ENCODE assay signal across 13 cellular contexts in genomic region chr14:66105819-66106218, GRCh38.
DNase-seq lines count a peak whose midpoint lies in the region; TF ChIP-seq lines count a peak whose summit lies in the region.
"Had no signal": no experiment of that assay in that cellular context is flagged by ENCODE, and none has a peak within 500 bp of the region (broad histone marks: within the 10 kb centered on the region; RNA-seq: fewer than 3 reads in every experiment).

No MANE protein-coding gene starts in this region.

- TF ChIP-seq CTCF in MCF 10A (IDR thresholded peaks at IDR 0.05; ENCODE audit: unreplicated experiment) (no peak), breast epithelium (IDR thresholded peaks at IDR 0.05) (no peak), type B pancreatic cell (conservative IDR thresholded peaks at IDR 0.05) (no peak), WERI-Rb-1 (IDR thresholded peaks at IDR 0.05; ENCODE audit: low read depth, low read length) (no peak)

- no peak overlapping the region for H3K4me3 ChIP-seq in breast epithelium
- H3K4me3 ChIP-seq in WERI-Rb-1 (ENCODE audit: low read depth, low read length): no peak overlapping the region

- DNase-seq in MCF 10A (ENCODE audit: unreplicated experiment) (peak; percentile 56), breast epithelium (ENCODE audit: low spot score in 2 of 2) (no peak), fibroblast of peridontal ligament (ENCODE audit: extremely low read depth) (peak; percentile 2), type B pancreatic cell (ENCODE audit: extremely low spot score, unreplicated experiment) (no peak), WERI-Rb-1 (no peak), ecto neural progenitor cell (ENCODE audit: low spot score) (no peak)
- DNase-seq in activated CD4-positive, alpha-beta memory T cell treated with anti-CD3 and anti-CD28 coated beads for 36 hours: peak; percentile 34
- DNase-seq in T-helper 2 cell treated with Interferon-gamma antibody and Interleukin-4, amounts not matched to agents 5 μg/mL and 100 μg/mL, for 36 hours (ENCODE audit: low spot score): no peak
- DNase-seq: AML-193; DMS53; immature natural killer cell; stimulated activated CD4-positive, alpha-beta T cell treated with anti-CD3 and anti-CD28 coated beads, Interleukin-2, amount 100 ng/mL, for 24 hours had no signal

- H3K36me3 Mint-ChIP-seq in MCF 10A (ENCODE audit: insufficient read depth, unreplicated experiment) (no peaks in the 10 kb centered on the region), type B pancreatic cell (peaks cover 3% of the 10 kb centered on the region)
- H3K36me3 Mint-ChIP-seq in activated CD4-positive, alpha-beta memory T cell treated with anti-CD3 and anti-CD28 coated beads for 36 hours: no peaks in the 10 kb centered on the region
- no peaks in the 10 kb centered on the region for H3K36me3 Mint-ChIP-seq in T-helper 2 cell treated with Interferon-gamma antibody and Interleukin-4, amounts not matched to agents 5 μg/mL and 100 μg/mL, for 36 hours (ENCODE audit: low read depth)
- H3K36me3 Mint-ChIP-seq: immature natural killer cell had no signal

- CTCF ChIA-PET in MCF 10A (lab: Yijun Ruan, JAX): no interaction called here
- CTCF ChIA-PET in activated CD4-positive, alpha-beta memory T cell treated with anti-CD3 and anti-CD28 coated beads for 36 hours (lab: Charles Lee): interaction anchor here (2.4 kb wide), 1 partner anchor 35 kb away, joined by 10 read pairs; no protein-coding TSS in a partner anchor

- no TSS peak for BruUV-seq in MCF 10A (replicated peaks; lab: Mats Ljungman, UMichigan)

- H3K4me1 ChIP-seq in breast epithelium: no peaks in the 10 kb centered on the region

- no peaks in the 10 kb centered on the region for H3K27me3 ChIP-seq in breast epithelium
- H3K27me3 ChIP-seq in WERI-Rb-1 (ENCODE audit: insufficient read depth, low read depth, severe bottlenecking): no peaks in the 10 kb centered on the region

- TF ChIP-seq POLR2A in breast epithelium (IDR thresholded peaks at IDR 0.05): no peak

- H3K27ac ChIP-seq in breast epithelium (no peak overlapping the region), WERI-Rb-1 (no peak overlapping the region)

- POLR2A ChIA-PET in MCF 10A (lab: Yijun Ruan, JAX): no interaction called here
- POLR2A ChIA-PET in activated CD4-positive, alpha-beta memory T cell treated with anti-CD3 and anti-CD28 coated beads for 36 hours (lab: Charles Lee): no interaction called here

- H3K4me1 Mint-ChIP-seq in MCF 10A (ENCODE audit: insufficient read depth, unreplicated experiment): peaks cover 10% of the 10 kb centered on the region
- peaks cover 7% of the 10 kb centered on the region for H3K4me1 Mint-ChIP-seq in activated CD4-positive, alpha-beta memory T cell treated with anti-CD3 and anti-CD28 coated beads for 36 hours (ENCODE audit: low read depth)
- H3K4me1 Mint-ChIP-seq in type B pancreatic cell (ENCODE audit: unreplicated experiment): peaks cover 14% of the 10 kb centered on the region
- H3K4me1 Mint-ChIP-seq in T-helper 2 cell treated with Interferon-gamma antibody and Interleukin-4, amounts not matched to agents 5 μg/mL and 100 μg/mL, for 36 hours (ENCODE audit: low read depth): peaks cover 6% of the 10 kb centered on the region
- H3K4me1 Mint-ChIP-seq: immature natural killer cell had no signal

- H3K27ac Mint-ChIP-seq in MCF 10A (ENCODE audit: low read depth, unreplicated experiment) (peak overlapping the region; percentile 1), type B pancreatic cell (peak overlapping the region; percentile 2)
- H3K27ac Mint-ChIP-seq in activated CD4-positive, alpha-beta memory T cell treated with anti-CD3 and anti-CD28 coated beads for 36 hours: no peak overlapping the region
- H3K27ac Mint-ChIP-seq in T-helper 2 cell treated with Interferon-gamma antibody and Interleukin-4, amounts not matched to agents 5 μg/mL and 100 μg/mL, for 36 hours: no peak overlapping the region
- H3K27ac Mint-ChIP-seq: immature natural killer cell, progenitor cell of endocrine pancreas had no signal

- no peaks in the 10 kb centered on the region for H3K36me3 ChIP-seq in breast epithelium
- no peaks in the 10 kb centered on the region for H3K36me3 ChIP-seq in WERI-Rb-1

- H3K4me3 Mint-ChIP-seq in MCF 10A (ENCODE audit: unreplicated experiment): no peak overlapping the region
- H3K4me3 Mint-ChIP-seq in activated CD4-positive, alpha-beta memory T cell treated with anti-CD3 and anti-CD28 coated beads for 36 hours: no peak overlapping the region
- H3K4me3 Mint-ChIP-seq in type B pancreatic cell: no peak overlapping the region
- H3K4me3 Mint-ChIP-seq in T-helper 2 cell treated with Interferon-gamma antibody and Interleukin-4, amounts not matched to agents 5 μg/mL and 100 μg/mL, for 36 hours: no peak overlapping the region
- H3K4me3 Mint-ChIP-seq: immature natural killer cell had no signal

- H3K9me3 ChIP-seq in breast epithelium: no peaks in the 10 kb centered on the region
- H3K9me3 ChIP-seq in WERI-Rb-1 (ENCODE audit: severe bottlenecking): no peaks in the 10 kb centered on the region

- H3K9me3 Mint-ChIP-seq in MCF 10A (ENCODE audit: unreplicated experiment) (no peaks in the 10 kb centered on the region), type B pancreatic cell (peaks cover 4% of the 10 kb centered on the region)
- no peaks in the 10 kb centered on the region for H3K9me3 Mint-ChIP-seq in activated CD4-positive, alpha-beta memory T cell treated with anti-CD3 and anti-CD28 coated beads for 36 hours
- H3K9me3 Mint-ChIP-seq in T-helper 2 cell treated with Interferon-gamma antibody and Interleukin-4, amounts not matched to agents 5 μg/mL and 100 μg/mL, for 36 hours: no peaks in the 10 kb centered on the region
- H3K9me3 Mint-ChIP-seq: immature natural killer cell had no signal

- H3K27me3 Mint-ChIP-seq in MCF 10A (ENCODE audit: insufficient read depth, unreplicated experiment) (no peaks in the 10 kb centered on the region), type B pancreatic cell (peaks cover 6% of the 10 kb centered on the region)
- peaks cover 3% of the 10 kb centered on the region for H3K27me3 Mint-ChIP-seq in activated CD4-positive, alpha-beta memory T cell treated with anti-CD3 and anti-CD28 coated beads for 36 hours
- H3K27me3 Mint-ChIP-seq in T-helper 2 cell treated with Interferon-gamma antibody and Interleukin-4, amounts not matched to agents 5 μg/mL and 100 μg/mL, for 36 hours (ENCODE audit: low read depth): peaks cover 10% of the 10 kb centered on the region

- intact Hi-C loops in MCF 10A (cut with micrococcal nuclease): no loop called here
- intact Hi-C loops in breast epithelium (cut with DNase I; ENCODE audit: low total_unique reads): no loop called here
- intact Hi-C loops in activated CD4-positive, alpha-beta memory T cell treated with anti-CD3 and anti-CD28 coated beads for 36 hours (cut with micrococcal nuclease): no loop called here

Comparison
In these comparisons a context has a peak if more than half of its experiments do, and no peak if none do; other contexts are left out.
1. DNase-seq: peak in MCF 10A (single experiment), activated CD4-positive, alpha-beta memory T cell treated with anti-CD3 and anti-CD28 coated beads for 36 hours (single experiment) and fibroblast of peridontal ligament (single experiment); none in breast epithelium (0 of 2), type B pancreatic cell (single experiment), WERI-Rb-1 (single experiment), T-helper 2 cell treated with Interferon-gamma antibody and Interleukin-4, amounts not matched to agents 5 μg/mL and 100 μg/mL, for 36 hours (single experiment) and ecto neural progenitor cell (single experiment).
2. H3K27ac Mint-ChIP-seq: peak in MCF 10A (single experiment) and type B pancreatic cell (single experiment); none in activated CD4-positive, alpha-beta memory T cell treated with anti-CD3 and anti-CD28 coated beads for 36 hours (single experiment) and T-helper 2 cell treated with Interferon-gamma antibody and Interleukin-4, amounts not matched to agents 5 μg/mL and 100 μg/mL, for 36 hours (single experiment).